Comparison of ENCODE assay signal across 24 cellular contexts in the genomic region with DNA sequence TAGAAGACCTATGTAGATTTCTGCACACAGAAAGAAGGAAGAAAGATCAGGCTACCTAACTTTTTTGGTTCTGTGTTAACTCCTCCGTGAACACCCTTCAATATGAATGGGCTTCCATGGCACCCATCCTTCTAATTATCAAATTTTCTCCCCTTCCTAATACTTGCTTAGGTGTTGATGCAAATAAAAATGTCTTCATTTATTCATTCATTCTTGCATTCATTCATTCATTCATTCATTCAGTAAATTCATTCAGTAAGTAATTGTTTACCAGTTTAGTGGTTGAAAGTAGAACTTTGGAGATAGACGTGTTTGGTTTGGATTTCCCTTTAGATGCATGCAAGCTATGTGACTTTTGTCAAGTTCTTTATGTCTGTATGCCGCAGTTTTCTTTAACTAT. TPM values are rescaled to one million over a fixed set of nuclear protein-coding genes. Genes with fewer than 3 reads are reported as not detected.
"Had no signal": no experiment of that assay in that cellular context is flagged by ENCODE, and none has a peak within 500 bp of the region (broad histone marks: within the 10 kb centered on the region; RNA-seq: fewer than 3 reads in every experiment).

No MANE protein-coding gene starts in this region.

- H3K27me3 ChIP-seq: ascending aorta, foreskin keratinocyte, hepatocyte, thyroid gland had no signal

- FAIRE-seq: islet of Langerhans had no signal

- H3K4me3 ChIP-seq: ascending aorta, coronary artery, hepatocyte, mucosa of descending colon, sigmoid colon, thyroid gland had no signal

- H3K9me3 Mint-ChIP-seq: activated CD4-positive, alpha-beta memory T cell treated with anti-CD3 and anti-CD28 coated beads for 36 hours; activated naive CD4-positive, alpha-beta T cell treated with anti-CD3 and anti-CD28 coated beads for 36 hours; nephron; stimulated activated effector memory CD8-positive, alpha-beta T cell treated with anti-CD3 and anti-CD28 coated beads, Interleukin-12 subunit alpha, Interleukin-12 subunit beta, amount 100 ng/mL, for 72 hours had no signal

- ATAC-seq: activated CD8-positive, alpha-beta memory T cell treated with anti-CD3 and anti-CD28 coated beads, Interleukin-2, amount 10 ng/mL, durations not matched to agents 7 days and 5 days; foreskin keratinocyte; left cardiac atrium; mucosa of descending colon; stimulated activated effector memory CD8-positive, alpha-beta T cell treated with anti-CD3 and anti-CD28 coated beads, Interleukin-12 subunit alpha, Interleukin-12 subunit beta, amount 100 ng/mL, for 72 hours had no signal

- H3K27ac Mint-ChIP-seq: activated CD4-positive, alpha-beta memory T cell treated with anti-CD3 and anti-CD28 coated beads for 36 hours; activated CD8-positive, alpha-beta memory T cell treated with anti-CD3 and anti-CD28 coated beads, Interleukin-2, amount 10 ng/mL, durations not matched to agents 7 days and 5 days; activated naive CD4-positive, alpha-beta T cell treated with anti-CD3 and anti-CD28 coated beads for 36 hours; nephron; stimulated activated effector memory CD8-positive, alpha-beta T cell treated with anti-CD3 and anti-CD28 coated beads, Interleukin-12 subunit alpha, Interleukin-12 subunit beta, amount 100 ng/mL, for 72 hours had no signal

- H2AFZ ChIP-seq: hepatocyte had no signal

- H3K36me3 Mint-ChIP-seq: activated CD4-positive, alpha-beta memory T cell treated with anti-CD3 and anti-CD28 coated beads for 36 hours; stimulated activated effector memory CD8-positive, alpha-beta T cell treated with anti-CD3 and anti-CD28 coated beads, Interleukin-12 subunit alpha, Interleukin-12 subunit beta, amount 100 ng/mL, for 72 hours had no signal

- H3K4me1 ChIP-seq: sigmoid colon had no signal

- DNase-seq: activated CD4-positive, alpha-beta memory T cell treated with anti-CD3 and anti-CD28 coated beads for 36 hours; activated CD4-positive, CD25-positive, alpha-beta regulatory T cell treated with anti-CD3 and anti-CD28 coated beads, Interleukin-2, amount 50 U/mL, for 72 hours; activated CD8-positive, alpha-beta memory T cell treated with anti-CD3 and anti-CD28 coated beads, Interleukin-2, amount 10 ng/mL, durations not matched to agents 7 days and 5 days; activated naive CD4-positive, alpha-beta T cell treated with anti-CD3 and anti-CD28 coated beads for 36 hours; foreskin keratinocyte; left cardiac atrium; mesenchymal stem cell; mucosa of descending colon; sigmoid colon; stimulated activated CD4-positive, alpha-beta T cell treated with anti-CD3 and anti-CD28 coated beads, Interleukin-4, amount 100 ng/mL, for 24 hours; thyroid gland had no signal

- H3K27ac ChIP-seq: ascending aorta, coronary artery, foreskin keratinocyte, hepatocyte, sigmoid colon had no signal

- H3K4me2 ChIP-seq: hepatocyte had no signal

- H3K9me3 ChIP-seq: ascending aorta, mucosa of descending colon, sigmoid colon, thyroid gland had no signal

- H3K79me2 ChIP-seq: hepatocyte had no signal

- H3K4me3 Mint-ChIP-seq: activated CD4-positive, alpha-beta memory T cell treated with anti-CD3 and anti-CD28 coated beads for 36 hours; activated CD8-positive, alpha-beta memory T cell treated with anti-CD3 and anti-CD28 coated beads, Interleukin-2, amount 10 ng/mL, durations not matched to agents 7 days and 5 days; activated naive CD4-positive, alpha-beta T cell treated with anti-CD3 and anti-CD28 coated beads for 36 hours; central memory CD8-positive, alpha-beta T cell; nephron; stimulated activated effector memory CD8-positive, alpha-beta T cell treated with anti-CD3 and anti-CD28 coated beads, Interleukin-12 subunit alpha, Interleukin-12 subunit beta, amount 100 ng/mL, for 72 hours had no signal

- H3K36me3 ChIP-seq: ascending aorta, sigmoid colon, thyroid gland had no signal

- H3K27me3 Mint-ChIP-seq: activated CD4-positive, alpha-beta memory T cell treated with anti-CD3 and anti-CD28 coated beads for 36 hours; activated CD8-positive, alpha-beta memory T cell treated with anti-CD3 and anti-CD28 coated beads, Interleukin-2, amount 10 ng/mL, durations not matched to agents 7 days and 5 days; central memory CD8-positive, alpha-beta T cell had no signal

RNA-seq across cellular contexts. Expression of gene CHI3L2, which starts 4.6 kb away (rescaled TPM):
- total RNA-seq: epithelial cell of proximal tubule had no signal

RNA-seq across cellular contexts. Expression of gene CHIA, which starts 58.5 kb away (rescaled TPM):
- total RNA-seq: activated CD4-positive, alpha-beta memory T cell treated with anti-CD3 and anti-CD28 coated beads for 36 hours; activated CD8-positive, alpha-beta memory T cell treated with anti-CD3 and anti-CD28 coated beads, Interleukin-2, amount 10 ng/mL, durations not matched to agents 7 days and 5 days; activated naive CD4-positive, alpha-beta T cell treated with anti-CD3 and anti-CD28 coated beads for 36 hours; ascending aorta; epithelial cell of proximal tubule; fibroblast of lung; foreskin keratinocyte; hepatocyte; left cardiac atrium; lower leg skin; mucosa of descending colon; renal cortical epithelial cell; sigmoid colon; T-helper 1 cell treated with Interleukin-12 subunit alpha and Interleukin-12 subunit beta and Interleukin-4 antibody, amounts not matched to agents 30 ng/mL and 1 ng/mL, for 36 hours; thyroid gland; urinary bladder had no signal
- polyA plus RNA-seq: fibroblast of lung, foreskin keratinocyte, hepatocyte, sigmoid colon, urinary bladder had no signal
